In the genomic region with DNA sequence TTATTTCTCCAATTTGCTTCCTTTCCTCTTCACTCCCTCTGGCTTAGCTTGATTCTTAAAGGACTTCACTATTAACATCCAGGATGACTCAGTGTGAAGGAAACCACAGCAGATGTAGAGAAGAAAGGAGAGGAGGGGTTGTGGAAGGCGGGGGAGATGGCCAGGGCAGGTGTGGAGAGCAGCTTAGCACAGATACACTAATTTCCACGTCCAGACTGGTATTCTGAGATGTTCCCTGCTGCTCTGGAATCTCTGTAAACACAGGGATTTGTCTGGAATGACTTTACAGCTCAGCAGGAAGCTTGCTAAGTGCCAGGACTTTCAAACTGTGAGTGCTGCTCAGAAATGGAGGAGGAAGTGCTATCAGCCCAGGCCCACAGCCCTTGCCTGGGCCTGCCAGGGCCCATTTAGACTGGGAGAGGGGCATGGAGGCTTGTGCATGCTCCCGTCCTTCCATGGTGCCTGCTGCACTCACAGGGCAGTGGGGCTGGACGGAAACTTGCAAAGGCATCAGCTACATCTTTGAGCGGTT, we compare ENCODE assay signal across 11 cellular contexts.
DNase-seq lines count a peak whose midpoint lies in the region; ATAC-seq and TF ChIP-seq lines count a peak whose summit lies in the region.
"Had no signal": no experiment of that assay in that cellular context is flagged by ENCODE, and none has a peak within 500 bp of the region (broad histone marks: within the 10 kb centered on the region; RNA-seq: fewer than 3 reads in every experiment).

No MANE protein-coding gene starts in this region.

- peak; percentile 96 for ATAC-seq in PC-3
- peak; percentile 95 for ATAC-seq in foreskin keratinocyte

- H3K4me1 Mint-ChIP-seq in type B pancreatic cell (ENCODE audit: unreplicated experiment): peaks cover 20% of the 10 kb centered on the region

- no peaks in the 10 kb centered on the region for H3K9me2 ChIP-seq in PC-3 (replicated peaks; ENCODE audit: low read length)

- peaks cover 6% of the 10 kb centered on the region for H3K9me3 Mint-ChIP-seq in type B pancreatic cell

- H3K4me1 ChIP-seq in PC-3 (ENCODE audit: insufficient read depth, low read length) (peaks cover 8% of the 10 kb centered on the region), foreskin keratinocyte (peaks cover 15% of the 10 kb centered on the region), testis (peaks cover 4% of the 10 kb centered on the region)

- peak overlapping the region; percentile 19 for H3K27ac Mint-ChIP-seq in type B pancreatic cell

- H3F3A ChIP-seq in PC-3 (ENCODE audit: low read length, unreplicated experiment): no peaks in the 10 kb centered on the region

- H3K4me2 ChIP-seq in PC-3 (ENCODE audit: low read length): 0 out of 2 replicates have a peak overlapping the region, but pooled peaks have one; percentile 13
- H3K4me2 ChIP-seq: BLaER1 had no signal

- H4K20me1 ChIP-seq in PC-3 (ENCODE audit: low read length): no peaks in the 10 kb centered on the region
- H4K20me1 ChIP-seq: BLaER1 had no signal

- TF ChIP-seq POLR2A in testis (IDR thresholded peaks at IDR 0.05): no peak

- no peaks in the 10 kb centered on the region for H3K9me3 ChIP-seq in PC-3 (ENCODE audit: low read length)
- no peaks in the 10 kb centered on the region for H3K9me3 ChIP-seq in testis
- H3K9me3 ChIP-seq: BLaER1, SJSA1, tibial artery had no signal

- no TSS peak for BruUV-seq in PC-3 (replicated peaks; lab: Mats Ljungman, UMichigan)

- H3K27me3 ChIP-seq in PC-3 (ENCODE audit: low read length) (no peaks in the 10 kb centered on the region), foreskin keratinocyte (no peaks in the 10 kb centered on the region), testis (no peaks in the 10 kb centered on the region)
- H3K27me3 ChIP-seq: BLaER1, SJSA1, tibial artery had no signal

- H2AFZ ChIP-seq in PC-3 (ENCODE audit: low read length): no peak overlapping the region

- H3K79me2 ChIP-seq in PC-3 (ENCODE audit: low read length): no peaks in the 10 kb centered on the region

- no peaks in the 10 kb centered on the region for H3K27me3 Mint-ChIP-seq in type B pancreatic cell

- H3K27ac ChIP-seq in PC-3 (ENCODE audit: low read length): no peak overlapping the region
- H3K27ac ChIP-seq in foreskin keratinocyte: no peak overlapping the region
- no peak overlapping the region for H3K27ac ChIP-seq in coronary artery
- H3K27ac ChIP-seq in testis: no peak overlapping the region
- H3K27ac ChIP-seq: BLaER1, SJSA1, tibial artery had no signal

- POLR2A ChIA-PET in PC-3 (lab: Charles Lee; ENCODE audit: unreplicated experiment): interaction anchor here (0.6 to 0.9 kb wide), 5 partner anchors 12 to 972 kb away, joined by 3 to 6 read pairs (median 3); no protein-coding TSS in a partner anchor

- DNase-seq in NCI-H748 (lab: John Stamatoyannopoulos, UW; ENCODE audit: unreplicated experiment) (peak; percentile 37), NCI-H748 treated with DMSO at 0.1 percent for 48 hours (lab: John Stamatoyannopoulos, UW) (no peak), PC-3 (peak; percentile 49), foreskin keratinocyte (peak; percentile 76 to 78), type B pancreatic cell (ENCODE audit: extremely low spot score, unreplicated experiment) (no peak), coronary artery (ENCODE audit: low spot score) (no peak), testis (no peak), MV-4-11 (lab: John Stamatoyannopoulos, UW) (no peak)
- DNase-seq: tibial artery had no signal

- H3K9ac ChIP-seq in PC-3 (ENCODE audit: low read length): no peak overlapping the region
- H3K9ac ChIP-seq: BLaER1 had no signal

- H3K4me3 ChIP-seq in PC-3 (ENCODE audit: low read length) (no peak overlapping the region), coronary artery (no peak overlapping the region), testis (no peak overlapping the region)
- H3K4me3 ChIP-seq: BLaER1, SJSA1, tibial artery had no signal

- H3K4me3 Mint-ChIP-seq in type B pancreatic cell: no peak overlapping the region

- no peaks in the 10 kb centered on the region for H3K36me3 ChIP-seq in PC-3 (ENCODE audit: low read depth, low read length)
- H3K36me3 ChIP-seq in testis (ENCODE audit: low read depth, missing control alignments): no peaks in the 10 kb centered on the region
- H3K36me3 ChIP-seq: BLaER1, SJSA1, tibial artery had no signal

- WGBS in testis, 2 donors: 63 to 65% methylated on average over 5 of the region's 5 CpGs

- CTCF ChIA-PET in PC-3 (lab: Charles Lee): interaction anchor here (1.2 kb wide), 1 partner anchor 30 kb away, joined by 5 read pairs; no protein-coding TSS in a partner anchor

- TF ChIP-seq CTCF in PC-3 (conservative IDR thresholded peaks at IDR 0.05; ENCODE audit: low read depth, low read length): no peak
- TF ChIP-seq CTCF in foreskin keratinocyte (conservative IDR thresholded peaks at IDR 0.05): no peak
- TF ChIP-seq CTCF in type B pancreatic cell (conservative IDR thresholded peaks at IDR 0.05): no peak
- TF ChIP-seq CTCF in coronary artery (IDR thresholded peaks at IDR 0.05): no peak
- no peak for TF ChIP-seq CTCF in testis (IDR thresholded peaks at IDR 0.05)

- intact Hi-C loops in PC-3 (cut with micrococcal nuclease) (no loop called here), testis (cut with DNase I; ENCODE audit: low total_unique reads) (no loop called here)

- no peaks in the 10 kb centered on the region for H3K36me3 Mint-ChIP-seq in type B pancreatic cell

Comparison
In these comparisons a context has a peak if more than half of its experiments do, and no peak if none do; other contexts are left out.
1. DNase-seq: peak in NCI-H748 (single experiment), PC-3 (single experiment) and foreskin keratinocyte (2 of 2); none in NCI-H748 treated with DMSO at 0.1 percent for 48 hours (single experiment), type B pancreatic cell (single experiment), coronary artery (single experiment), testis (single experiment) and MV-4-11 (single experiment).